Comparison of ENCODE assay signal across 7 cellular contexts in the genomic region with DNA sequence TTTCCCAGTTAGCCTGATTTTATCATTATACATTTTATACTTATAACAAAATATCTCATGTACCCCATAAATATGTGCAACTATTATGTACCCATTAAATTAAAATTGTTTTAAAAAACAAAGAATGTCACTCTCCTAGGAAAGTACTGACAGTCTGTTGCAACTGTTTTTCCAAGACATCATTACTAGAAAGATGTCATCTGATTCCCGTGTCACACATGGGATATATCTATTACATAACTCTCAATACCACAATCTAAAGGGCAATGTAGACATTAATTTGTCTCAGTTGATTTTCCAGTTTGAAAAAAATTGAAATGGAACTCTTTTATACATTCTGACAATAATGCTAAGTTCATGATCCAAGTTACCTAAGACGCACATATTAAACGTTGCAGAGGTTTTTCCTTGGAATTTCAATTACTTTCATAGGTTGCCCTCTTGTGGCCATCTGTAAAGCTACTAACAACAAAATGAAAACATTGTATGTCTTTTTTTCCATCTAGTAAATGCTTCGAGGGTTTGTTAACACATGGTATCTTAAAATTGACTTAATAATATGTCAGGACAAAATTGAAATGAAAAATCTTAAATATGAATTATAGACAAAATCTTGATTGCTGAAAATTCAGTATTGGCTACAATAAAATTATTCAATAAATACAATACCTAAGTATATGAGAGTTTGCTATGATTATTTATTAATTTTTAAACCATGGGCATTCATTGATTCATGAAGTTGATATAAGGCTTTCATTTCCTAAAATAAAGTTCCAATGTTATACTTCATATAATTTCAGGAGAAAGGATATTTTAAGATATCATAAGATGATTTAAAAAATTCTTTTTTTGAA.
A peak's percentile ranks its signal among the peaks of the same experiment; 100 is the strongest.
DNase-seq lines count a peak whose midpoint lies in the region; ATAC-seq and TF ChIP-seq lines count a peak whose summit lies in the region.

No MANE protein-coding gene starts in this region.

- no peak overlapping the region for H3K4me3 Mint-ChIP-seq in naive thymus-derived CD8-positive, alpha-beta T cell

- ATAC-seq in HG03095 (IDR thresholded peaks at IDR 0.05; ENCODE audit: unreplicated experiment) (no peak), HG02571 (IDR thresholded peaks at IDR 0.05; ENCODE audit: unreplicated experiment) (no peak)
- ATAC-seq in naive thymus-derived CD8-positive, alpha-beta T cell = no peak

- no peak overlapping the region for H3K27ac Mint-ChIP-seq in naive thymus-derived CD8-positive, alpha-beta T cell

- no peaks in the 10 kb centered on the region for H3K36me3 ChIP-seq in adipocyte (ENCODE audit: control insufficient read depth, insufficient read depth, low read length, severe bottlenecking)

- no peak overlapping the region for H3K4me3 ChIP-seq in GM12875 (ENCODE audit: low read depth, low read length)
- H3K4me3 ChIP-seq in adipocyte (ENCODE audit: low read length) = peak overlapping the region; percentile 29

- H3K9ac ChIP-seq in adipocyte (ENCODE audit: low read length) = no peak overlapping the region

- H3K4me1 Mint-ChIP-seq in naive thymus-derived CD8-positive, alpha-beta T cell = no peaks in the 10 kb centered on the region

- POLR2A ChIA-PET in naive thymus-derived CD8-positive, alpha-beta T cell (lab: Charles Lee) = no interaction called here

- DNase-seq in NCI-H2029 (lab: John Stamatoyannopoulos, UW) (peak; percentile 49), adipocyte (ENCODE audit: low read depth) (peak; percentile 83), inferior parietal cortex (ENCODE audit: extremely low spot score) (peak; percentile 86)
- DNase-seq in naive thymus-derived CD8-positive, alpha-beta T cell = no peak

- TF ChIP-seq CTCF in GM12875 (IDR thresholded peaks at IDR 0.05; ENCODE audit: borderline replicate concordance, insufficient read depth, low read depth, low read length) = peak; percentile 25; the same call in 1 of the 2 replicates

- no peaks in the 10 kb centered on the region for H3K9me3 ChIP-seq in adipocyte (ENCODE audit: control insufficient read depth, low read length)

- peaks cover 0 to 9% (median 2%) of the 10 kb centered on the region in 5 donors for H3K27me3 Mint-ChIP-seq in naive thymus-derived CD8-positive, alpha-beta T cell

- no peaks in the 10 kb centered on the region for H3K9me3 Mint-ChIP-seq in naive thymus-derived CD8-positive, alpha-beta T cell

- H3K36me3 Mint-ChIP-seq in naive thymus-derived CD8-positive, alpha-beta T cell = no peaks in the 10 kb centered on the region

- H3K4me1 ChIP-seq in adipocyte (ENCODE audit: control insufficient read depth, insufficient read depth, low read length) = no peaks in the 10 kb centered on the region

- no peaks in the 10 kb centered on the region for H3K27me3 ChIP-seq in adipocyte (replicated peaks; ENCODE audit: control insufficient read depth, insufficient read depth, low read length)

Comparison
In these comparisons a context has a peak if more than half of its experiments do, and no peak if none do; other contexts are left out.
1. DNase-seq: peak in NCI-H2029 (single experiment), adipocyte (single experiment) and inferior parietal cortex (single experiment); none in naive thymus-derived CD8-positive, alpha-beta T cell (0 of 10).